In the genomic region with DNA sequence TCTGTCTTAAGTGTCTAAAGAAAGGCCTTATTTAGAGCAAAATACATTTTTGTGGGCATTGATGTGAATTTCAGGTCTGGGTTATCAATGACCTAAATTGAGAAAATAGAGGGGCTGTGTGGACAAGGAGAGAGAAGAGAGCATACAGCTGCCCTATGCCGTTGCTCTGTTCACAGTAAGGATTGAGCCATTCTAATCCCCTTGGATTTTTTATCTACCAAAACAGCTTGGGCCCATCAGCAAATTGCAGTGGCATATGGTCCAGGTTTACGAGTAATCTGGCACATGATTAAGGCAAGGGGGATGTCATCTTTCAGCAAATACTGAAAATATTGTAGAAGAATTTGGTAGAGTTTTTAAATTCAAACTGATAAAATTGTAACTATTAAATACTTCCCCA, we compare ENCODE assay signal across 18 cellular contexts.
"Had no signal": no experiment of that assay in that cellular context is flagged by ENCODE, and none has a peak within 500 bp of the region (broad histone marks: within the 10 kb centered on the region; RNA-seq: fewer than 3 reads in every experiment).

No MANE protein-coding gene starts in this region.

- DNase-seq: activated CD4-positive, alpha-beta memory T cell treated with anti-CD3 and anti-CD28 coated beads, Interleukin-2, amount 10 ng/mL, durations not matched to agents 7 days and 5 days; activated CD4-positive, alpha-beta T cell treated with anti-CD3 and anti-CD28 coated beads, Interleukin-2, amount 10 ng/mL, durations not matched to agents 24 days and 14 days; activated effector memory CD4-positive, alpha-beta T cell treated with anti-CD3 and anti-CD28 coated beads, Interleukin-2, amount 50 U/mL, for 16 hours; activated naive CD4-positive, alpha-beta T cell treated with anti-CD3 and anti-CD28 coated beads, Interleukin-2, amount 10 ng/mL, durations not matched to agents 7 days and 5 days; amygdala; effector CD4-positive, alpha-beta T cell; foreskin fibroblast; immature natural killer cell; naive thymus-derived CD4-positive, alpha-beta T cell; stimulated activated CD4-positive, alpha-beta T cell treated with anti-CD3 and anti-CD28 coated beads, Interleukin-12 subunit alpha, Interleukin-12 subunit beta, amount 100 ng/mL, for 4 hours; stimulated activated CD4-positive, alpha-beta T cell treated with anti-CD3 and anti-CD28 coated beads, Interleukin-4, amount 100 ng/mL, for 4 hours; tibial artery had no signal

- H3K9me3 ChIP-seq: prostate gland, tibial artery had no signal

- H3K4me3 Mint-ChIP-seq: activated CD4-positive, alpha-beta memory T cell treated with anti-CD3 and anti-CD28 coated beads, Interleukin-2, amount 10 ng/mL, durations not matched to agents 7 days and 5 days; activated CD4-positive, alpha-beta T cell treated with anti-CD3 and anti-CD28 coated beads, Interleukin-2, amount 10 ng/mL, durations not matched to agents 24 days and 14 days; activated naive CD4-positive, alpha-beta T cell treated with anti-CD3 and anti-CD28 coated beads, Interleukin-2, amount 10 ng/mL, durations not matched to agents 7 days and 5 days; dendritic cell treated with granulocyte-macrophage colony-stimulating factor and Interleukin-4, amounts not matched to agents 40 ng/mL and 50 ng/mL, for 4 days; immature natural killer cell; naive thymus-derived CD4-positive, alpha-beta T cell; stimulated activated naive CD8-positive, alpha-beta T cell treated with anti-CD3 and anti-CD28 coated beads, Interleukin-15, Interleukin-2, amounts not matched to agents 100 ng/mL and 50 ng/mL, for 24 hours had no signal

- H3K27me3 ChIP-seq: hepatocyte, tibial artery had no signal

- H2AFZ ChIP-seq: hepatocyte had no signal

- ATAC-seq: activated CD4-positive, CD25-positive, alpha-beta regulatory T cell treated with anti-CD3 and anti-CD28 coated beads, Interleukin-2, amount 50 U/mL, for 24 hours; left lobe of liver; naive thymus-derived CD4-positive, alpha-beta T cell had no signal

- H3K27me3 Mint-ChIP-seq: activated naive CD4-positive, alpha-beta T cell treated with anti-CD3 and anti-CD28 coated beads, Interleukin-2, amount 10 ng/mL, durations not matched to agents 7 days and 5 days; dendritic cell treated with granulocyte-macrophage colony-stimulating factor and Interleukin-4, amounts not matched to agents 40 ng/mL and 50 ng/mL, for 4 days; stimulated activated naive CD8-positive, alpha-beta T cell treated with anti-CD3 and anti-CD28 coated beads, Interleukin-15, Interleukin-2, amounts not matched to agents 100 ng/mL and 50 ng/mL, for 24 hours had no signal

- H3K9me3 Mint-ChIP-seq: activated CD4-positive, alpha-beta memory T cell treated with anti-CD3 and anti-CD28 coated beads, Interleukin-2, amount 10 ng/mL, durations not matched to agents 7 days and 5 days; activated CD4-positive, alpha-beta T cell treated with anti-CD3 and anti-CD28 coated beads, Interleukin-2, amount 10 ng/mL, durations not matched to agents 24 days and 14 days; activated naive CD4-positive, alpha-beta T cell treated with anti-CD3 and anti-CD28 coated beads, Interleukin-2, amount 10 ng/mL, durations not matched to agents 7 days and 5 days; dendritic cell treated with granulocyte-macrophage colony-stimulating factor and Interleukin-4, amounts not matched to agents 40 ng/mL and 50 ng/mL, for 4 days; naive thymus-derived CD4-positive, alpha-beta T cell; stimulated activated naive CD8-positive, alpha-beta T cell treated with anti-CD3 and anti-CD28 coated beads, Interleukin-15, Interleukin-2, amounts not matched to agents 100 ng/mL and 50 ng/mL, for 24 hours had no signal

- H3K4me1 Mint-ChIP-seq: activated CD4-positive, alpha-beta memory T cell treated with anti-CD3 and anti-CD28 coated beads, Interleukin-2, amount 10 ng/mL, durations not matched to agents 7 days and 5 days; activated CD4-positive, alpha-beta T cell treated with anti-CD3 and anti-CD28 coated beads, Interleukin-2, amount 10 ng/mL, durations not matched to agents 24 days and 14 days; activated naive CD4-positive, alpha-beta T cell treated with anti-CD3 and anti-CD28 coated beads, Interleukin-2, amount 10 ng/mL, durations not matched to agents 7 days and 5 days; immature natural killer cell; naive thymus-derived CD4-positive, alpha-beta T cell had no signal

- H3K27ac Mint-ChIP-seq: activated CD4-positive, alpha-beta memory T cell treated with anti-CD3 and anti-CD28 coated beads, Interleukin-2, amount 10 ng/mL, durations not matched to agents 7 days and 5 days; activated CD4-positive, alpha-beta T cell treated with anti-CD3 and anti-CD28 coated beads, Interleukin-2, amount 10 ng/mL, durations not matched to agents 24 days and 14 days; activated naive CD4-positive, alpha-beta T cell treated with anti-CD3 and anti-CD28 coated beads, Interleukin-2, amount 10 ng/mL, durations not matched to agents 7 days and 5 days; dendritic cell treated with granulocyte-macrophage colony-stimulating factor and Interleukin-4, amounts not matched to agents 40 ng/mL and 50 ng/mL, for 4 days; immature natural killer cell; naive thymus-derived CD4-positive, alpha-beta T cell; stimulated activated naive CD8-positive, alpha-beta T cell treated with anti-CD3 and anti-CD28 coated beads, Interleukin-15, Interleukin-2, amounts not matched to agents 100 ng/mL and 50 ng/mL, for 24 hours had no signal

- H3K79me2 ChIP-seq: hepatocyte had no signal

- H3K36me3 ChIP-seq: prostate gland, tibial artery had no signal

- H3K4me3 ChIP-seq: hepatocyte, prostate gland, tibial artery had no signal

- H3K36me3 Mint-ChIP-seq: activated naive CD4-positive, alpha-beta T cell treated with anti-CD3 and anti-CD28 coated beads, Interleukin-2, amount 10 ng/mL, durations not matched to agents 7 days and 5 days; immature natural killer cell; naive thymus-derived CD4-positive, alpha-beta T cell had no signal

- H3K27ac ChIP-seq: hepatocyte, prostate gland, tibial artery had no signal

- H3K4me2 ChIP-seq: hepatocyte had no signal

- H3K4me1 ChIP-seq: prostate gland, tibial artery had no signal
